In the genomic region with DNA sequence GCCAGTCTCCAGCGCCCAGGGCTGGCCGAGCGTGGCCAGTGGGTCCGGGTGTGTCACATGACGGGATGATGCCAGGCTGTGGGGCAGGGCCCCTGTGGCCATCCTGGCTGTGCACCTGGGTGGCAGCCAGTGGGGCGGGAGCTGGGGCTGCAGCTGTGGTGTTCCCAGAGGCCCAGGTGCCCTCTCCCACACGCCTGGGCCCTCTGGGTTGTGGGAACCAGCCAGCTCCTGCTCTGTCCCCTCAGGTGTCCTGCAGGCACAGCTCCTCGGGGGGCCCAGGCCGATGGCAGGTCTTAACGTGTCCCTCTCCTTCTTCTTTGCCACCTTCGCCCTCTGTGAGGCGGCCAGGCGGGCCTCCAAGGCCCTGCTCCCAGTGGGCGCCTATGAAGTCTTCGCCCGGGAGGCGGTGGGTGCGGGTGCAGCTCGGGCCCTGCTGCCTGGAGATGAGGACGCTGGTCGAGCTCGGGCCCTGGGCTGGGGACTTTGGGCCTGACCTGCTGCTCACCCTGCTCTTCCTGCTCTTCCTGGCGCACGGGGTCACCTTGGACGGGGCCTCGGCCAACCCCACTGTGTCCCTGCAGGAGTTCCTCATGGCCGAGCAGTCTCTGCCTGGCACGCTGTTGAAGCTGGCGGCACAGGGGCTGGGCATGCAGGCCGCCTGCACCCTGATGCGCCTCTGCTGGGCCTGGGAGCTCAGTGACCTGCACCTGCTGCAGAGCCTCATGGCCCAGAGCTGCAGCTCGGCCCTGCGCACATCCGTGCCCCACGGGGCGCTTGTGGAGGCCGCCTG, we compare ENCODE assay signal across 10 cellular contexts. TPM values are rescaled to one million over a fixed set of nuclear protein-coding genes. Genes with fewer than 3 reads are reported as not detected.
"Had no signal": no experiment of that assay in that cellular context is flagged by ENCODE, and none has a peak within 500 bp of the region (broad histone marks: within the 10 kb centered on the region; RNA-seq: fewer than 3 reads in every experiment).

A gene with protein sequence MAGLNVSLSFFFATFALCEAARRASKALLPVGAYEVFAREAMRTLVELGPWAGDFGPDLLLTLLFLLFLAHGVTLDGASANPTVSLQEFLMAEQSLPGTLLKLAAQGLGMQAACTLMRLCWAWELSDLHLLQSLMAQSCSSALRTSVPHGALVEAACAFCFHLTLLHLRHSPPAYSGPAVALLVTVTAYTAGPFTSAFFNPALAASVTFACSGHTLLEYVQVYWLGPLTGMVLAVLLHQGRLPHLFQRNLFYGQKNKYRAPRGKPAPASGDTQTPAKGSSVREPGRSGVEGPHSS (plus strand): TSS at position 236 of the 790 bp plus-strand sequence. CDS start 48 bp downstream, at position 284.

RNA-seq across cellular contexts. Expression of the gene that starts here (rescaled TPM):
- total RNA-seq: cardiac septum, dermis blood vessel endothelial cell, esophagus muscularis mucosa, frontal cortex, hepatocyte, liver, myocyte, renal cortical epithelial cell, testis, upper lobe of left lung had no signal
